Comparison of ENCODE assay signal across 10 cellular contexts in genomic region chr4:119493419-119493818, GRCh38.
DNase-seq lines count a peak whose midpoint lies in the region; ATAC-seq and TF ChIP-seq lines count a peak whose summit lies in the region.
"Had no signal": no experiment of that assay in that cellular context is flagged by ENCODE, and none has a peak within 500 bp of the region (broad histone marks: within the 10 kb centered on the region; RNA-seq: fewer than 3 reads in every experiment).

No MANE protein-coding gene starts in this region.

- ATAC-seq in upper lobe of right lung (no peak), GM18498 (IDR thresholded peaks at IDR 0.05; ENCODE audit: unreplicated experiment) (no peak)

- intact Hi-C loops in upper lobe of right lung (cut with DNase I): no loop called here

- H3K27ac ChIP-seq in upper lobe of right lung: no peak overlapping the region

- TF ChIP-seq CTCF in LNCaP clone FGC (IDR thresholded peaks at IDR 0.05; ENCODE audit: control insufficient read depth, extremely low read depth, insufficient read depth): peak; percentile 20; the same call in 1 of the 2 replicates
- no peak for TF ChIP-seq CTCF in GM13976 (IDR thresholded peaks at IDR 0.05; ENCODE audit: borderline replicate concordance, control extremely low read depth, extremely low read depth, insufficient read depth, missing control alignments)
- no peak for TF ChIP-seq CTCF in upper lobe of right lung (IDR thresholded peaks at IDR 0.05)

- no peaks in the 10 kb centered on the region for H3K9me3 ChIP-seq in upper lobe of right lung

- DNase-seq in G401 (ENCODE audit: low spot score) (peak; percentile 23), LNCaP clone FGC (ENCODE audit: low read depth) (no peak), astrocyte of the hippocampus (ENCODE audit: low read depth, low spot score) (peak; percentile 14), myocyte (ENCODE audit: low read depth) (peak; percentile 30), GM13976 (ENCODE audit: low spot score) (no peak), upper lobe of right lung (no peak), HUDEP-2 (lab: John Stamatoyannopoulos, UW; ENCODE audit: unreplicated experiment in 76 of 76) (no peak)
- DNase-seq: activated CD4-positive, alpha-beta T cell treated with anti-CD3 and anti-CD28 coated beads for 1 hour; activated naive CD4-positive, alpha-beta T cell treated with Interleukin-2 at 50 U/mL for 16 hours had no signal

- H3K4me3 ChIP-seq in LNCaP clone FGC (ENCODE audit: low read depth, low read length): no peak overlapping the region
- no peak overlapping the region for H3K4me3 ChIP-seq in upper lobe of right lung

- in situ Hi-C loops in G401 (cut with HindIII; ENCODE audit: low sequenced_read_pairs) (no loop called here), GM13976 (cut with MboI; ENCODE audit: low sequenced_read_pairs, unreplicated experiment) (no loop called here)

- H3K27me3 ChIP-seq in upper lobe of right lung: no peaks in the 10 kb centered on the region

- no peaks in the 10 kb centered on the region for H3K4me1 ChIP-seq in upper lobe of right lung

- peaks cover 55% of the 10 kb centered on the region for H3K36me3 ChIP-seq in upper lobe of right lung

Comparison
In these comparisons a context has a peak if more than half of its experiments do, and no peak if none do; other contexts are left out.
1. DNase-seq: peak in G401 (single experiment), astrocyte of the hippocampus (single experiment) and myocyte (single experiment); none in LNCaP clone FGC (single experiment), GM13976 (single experiment), upper lobe of right lung (single experiment) and HUDEP-2 (0 of 76).